Comparison of ENCODE assay signal across 21 cellular contexts in the genomic region with DNA sequence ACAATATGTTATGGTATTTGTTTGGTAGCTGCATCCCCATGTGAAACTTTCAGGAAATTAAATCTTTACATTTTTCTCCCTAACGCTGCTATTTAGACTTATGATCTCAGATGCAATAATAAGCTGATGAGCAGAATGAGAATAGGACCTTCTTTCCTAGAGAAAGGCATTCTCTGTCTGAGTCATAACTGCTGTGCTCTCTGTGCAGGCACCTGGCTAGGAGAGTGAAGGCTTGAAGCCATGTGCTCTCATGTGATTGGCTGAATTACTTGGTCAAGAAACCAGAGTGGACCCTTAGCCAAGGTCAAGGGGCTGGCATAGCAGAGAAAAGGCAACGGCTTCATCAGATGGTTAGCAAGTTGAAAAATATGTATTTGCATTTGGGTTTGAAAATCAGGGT.
DNase-seq lines count a peak whose midpoint lies in the region; ATAC-seq and TF ChIP-seq lines count a peak whose summit lies in the region.
"Had no signal": no experiment of that assay in that cellular context is flagged by ENCODE, and none has a peak within 500 bp of the region (broad histone marks: within the 10 kb centered on the region; RNA-seq: fewer than 3 reads in every experiment).

No MANE protein-coding gene starts in this region.

- TF ChIP-seq CTCF in mammary epithelial cell (conservative IDR thresholded peaks at IDR 0.05 in 1 of 2, IDR thresholded peaks at IDR 0.05 in 1 of 2; ENCODE audit: extremely low read depth in 1 of 2, insufficient read depth in 1 of 2, low read depth in 1 of 2, low read length in 2 of 2) = no peak

- H2BK5ac ChIP-seq in mesenchymal stem cell (ENCODE audit: low read depth, low read length, poor library complexity, severe bottlenecking) = no peak overlapping the region

- 89% methylated on average over 2 of the region's 2 CpGs for WGBS in mammary epithelial cell (ENCODE audit: low coverage, missing lambda C conversion rate)
- WGBS in mesenchymal stem cell = 66% methylated on average over 2 of the region's 2 CpGs

- no peak for TF ChIP-seq EP300 in Ishikawa (IDR thresholded peaks at IDR 0.05; ENCODE audit: borderline replicate concordance)

- H3K4me1 ChIP-seq in mammary epithelial cell (ENCODE audit: insufficient read depth, low read length) (peaks cover 82% of the 10 kb centered on the region), mesenchymal stem cell (ENCODE audit: control insufficient read depth, insufficient read depth, low read depth, low read length) (peaks cover 27% of the 10 kb centered on the region)
- H3K4me1 ChIP-seq: adrenal gland, BE2C had no signal

- H3K9ac ChIP-seq in mammary epithelial cell (ENCODE audit: insufficient read depth, low read length) (no peak overlapping the region), mesenchymal stem cell (ENCODE audit: low read length) (no peak overlapping the region)

- no peak overlapping the region for H2AK5ac ChIP-seq in mesenchymal stem cell (ENCODE audit: low read length, severe bottlenecking)

- H3K79me2 ChIP-seq in mammary epithelial cell (ENCODE audit: insufficient read depth, low read length) = no peaks in the 10 kb centered on the region

- TF ChIP-seq RAD21 in Ishikawa (IDR thresholded peaks at IDR 0.05; ENCODE audit: low read depth) = no peak

- no peak overlapping the region for H3K23ac ChIP-seq in mesenchymal stem cell (ENCODE audit: low read length in 2 of 2)

- no peak overlapping the region for H3K4me3 ChIP-seq in mammary epithelial cell (replicated peaks in 1 of 3; ENCODE audit: insufficient read depth in 1 of 3, low read depth in 2 of 3, low read length in 3 of 3)
- H3K4me3 ChIP-seq in mesenchymal stem cell (ENCODE audit: insufficient read depth in 1 of 2, low read depth in 1 of 2, low read length in 2 of 2) = peak overlapping the region in 1 of 2 experiments; percentile 19
- H3K4me3 ChIP-seq: adrenal gland, GM23338, SJCRH30 had no signal

- no peak overlapping the region for H2BK120ac ChIP-seq in mesenchymal stem cell (ENCODE audit: low read depth, low read length)

- no peak overlapping the region for H2BK12ac ChIP-seq in mesenchymal stem cell (ENCODE audit: low read length in 2 of 2)

- no peaks in the 10 kb centered on the region for H4K20me1 ChIP-seq in mammary epithelial cell (ENCODE audit: insufficient read depth, low read length)

- peak; percentile 39 for ATAC-seq in GM18867 (IDR thresholded peaks at IDR 0.05; ENCODE audit: unreplicated experiment)
- ATAC-seq: GM23338, HepG2, left cardiac atrium had no signal

- intact Hi-C loops in mammary epithelial cell (cut with micrococcal nuclease) = loop anchor here (5.0 to 10.0 kb wide), 2 partner anchors 91 to 194 kb away; no protein-coding TSS in a partner anchor

- in situ Hi-C loops in mammary epithelial cell (cut with MboI; ENCODE audit: low sequenced_read_pairs in 2 of 2) = no loop called here

- TSS peak; percentile 6 for BruUV-seq in mammary epithelial cell (replicated peaks; lab: Mats Ljungman, UMichigan)

- no peak overlapping the region for H2BK15ac ChIP-seq in mesenchymal stem cell (ENCODE audit: low read depth, poor library complexity, severe bottlenecking)

- H3K36me3 ChIP-seq in mammary epithelial cell (ENCODE audit: insufficient read depth, low read length) (no peaks in the 10 kb centered on the region), mesenchymal stem cell (ENCODE audit: control insufficient read depth in 1 of 2, insufficient read depth in 2 of 2, low read depth in 1 of 2, low read length in 2 of 2) (no peaks in the 10 kb centered on the region)
- H3K36me3 ChIP-seq: adrenal gland, BE2C, SJCRH30 had no signal

- H4K91ac ChIP-seq in mesenchymal stem cell (ENCODE audit: low read length) = no peak overlapping the region

- no peak overlapping the region for H3K14ac ChIP-seq in mesenchymal stem cell (ENCODE audit: low read length in 2 of 2)

- H2AFZ ChIP-seq in mammary epithelial cell (ENCODE audit: low read depth, low read length) = no peak overlapping the region
- no peak overlapping the region for H2AFZ ChIP-seq in mesenchymal stem cell (ENCODE audit: low read depth, low read length)
- H2AFZ ChIP-seq: GM23338 had no signal

- H3K27ac ChIP-seq in mammary epithelial cell (ENCODE audit: insufficient read depth, low read depth, low read length) (peak overlapping the region; percentile 89), mesenchymal stem cell (ENCODE audit: low read length, poor library complexity, severe bottlenecking) (no peak overlapping the region)
- H3K27ac ChIP-seq: adrenal gland, SJCRH30 had no signal

- no peak overlapping the region for H3K18ac ChIP-seq in mesenchymal stem cell (ENCODE audit: low read depth in 1 of 2, low read length in 2 of 2)

- H3K27me3 ChIP-seq in mammary epithelial cell (ENCODE audit: insufficient read depth, low read length) (no peaks in the 10 kb centered on the region), mesenchymal stem cell (ENCODE audit: control insufficient read depth in 1 of 2, insufficient read depth in 1 of 2, low read length in 2 of 2) (no peaks in the 10 kb centered on the region)
- H3K27me3 ChIP-seq: adrenal gland, BE2C, SJCRH30 had no signal

- no peak overlapping the region for H3K4ac ChIP-seq in mesenchymal stem cell (ENCODE audit: low read depth in 1 of 2, low read length in 2 of 2)

- no peaks in the 10 kb centered on the region for H3K9me3 ChIP-seq in mammary epithelial cell (replicated peaks; ENCODE audit: insufficient read depth, low read length)
- H3K9me3 ChIP-seq in mesenchymal stem cell (ENCODE audit: control insufficient read depth, low read length) = no peaks in the 10 kb centered on the region
- H3K9me3 ChIP-seq: adrenal gland, BE2C, SJCRH30 had no signal

- DNase-seq in mammary epithelial cell = peak; percentile 69
- peak; percentile 24 for DNase-seq in mesenchymal stem cell
- DNase-seq in amniotic stem cell (lab: John Stamatoyannopoulos, UW) = no peak
- DNase-seq in activated CD4-positive, CD25-positive, alpha-beta regulatory T cell (lab: John Stamatoyannopoulos, UW) = no peak
- DNase-seq in NCI-H1694 treated with DMSO at 0.1 percent for 48 hours (lab: John Stamatoyannopoulos, UW) = no peak
- DNase-seq: activated CD4-positive, CD25-positive, alpha-beta regulatory T cell treated with anti-CD3 and anti-CD28 coated beads, Interleukin-2, amount 50 U/mL, for 72 hours; activated effector memory CD4-positive, alpha-beta T cell treated with Interleukin-2 at 50 U/mL for 16 hours; adrenal gland; BE2C; foreskin fibroblast; GF-D8; left cardiac atrium; MM.1S; NCI-H2029; NCI-H510A; SJCRH30; T1000 had no signal

- CTCF ChIA-PET in mammary epithelial cell (lab: Charles Lee; ENCODE audit: low non-redundant PET) = no interaction called here

- dilution Hi-C loops in mammary epithelial cell (cut with HindIII; ENCODE audit: low sequenced_read_pairs) = no loop called here

- no peaks in the 10 kb centered on the region for H3K79me1 ChIP-seq in mesenchymal stem cell (replicated peaks; ENCODE audit: low read length, poor library complexity, severe bottlenecking)

- no peak overlapping the region for H4K8ac ChIP-seq in mesenchymal stem cell (ENCODE audit: low read length)

- H3K4me2 ChIP-seq in mammary epithelial cell (ENCODE audit: insufficient read depth, low read depth, low read length) (no peak overlapping the region), mesenchymal stem cell (ENCODE audit: low read length, poor library complexity, severe bottlenecking) (no peak overlapping the region)
- H3K4me2 ChIP-seq: GM23338 had no signal

TF ChIP-seq in Ishikawa, 13 proteins besides CTCF, POLR2A, EP300 and RAD21:
- TF ChIP-seq CEBPB (IDR thresholded peaks at IDR 0.05) (no peak), YY1 (IDR thresholded peaks at IDR 0.05; ENCODE audit: low read depth) (no peak), MAX (IDR thresholded peaks at IDR 0.05) (peak; percentile 49; the same call in 1 of the 2 replicates), EGR1 (IDR thresholded peaks at IDR 0.05) (no peak), FOXM1 (IDR thresholded peaks at IDR 0.05; ENCODE audit: borderline replicate concordance, low read depth) (no peak), CREB1 (IDR thresholded peaks at IDR 0.05; ENCODE audit: low read depth) (no peak)

Comparison
In these comparisons a context has a peak if more than half of its experiments do, and no peak if none do; other contexts are left out.
1. DNase-seq: peak in mammary epithelial cell (single experiment) and mesenchymal stem cell (single experiment); none in amniotic stem cell (single experiment), activated CD4-positive, CD25-positive, alpha-beta regulatory T cell (0 of 4) and NCI-H1694 treated with DMSO at 0.1 percent for 48 hours (single experiment).